8 cellular contexts compared by ENCODE assay signal in genomic region chr1:151282883-151283725, GRCh38. TPM values are rescaled to one million over a fixed set of nuclear protein-coding genes. Genes with fewer than 3 reads are reported as not detected.
DNase-seq lines count a peak whose midpoint lies in the region; ATAC-seq, FAIRE-seq and TF ChIP-seq lines count a peak whose summit lies in the region.

No MANE protein-coding gene starts in this region.

- no peak for DNase-seq in Right ventricle myocardium superior
- DNase-seq in Right ventricle myocardium inferior (ENCODE audit: missing footprints), result no peak
- DNase-seq in NCI-H510A treated with DMSO at 0.1 percent for 48 hours (lab: John Stamatoyannopoulos, UW), result peak; percentile 46
- peak; percentile 72 for DNase-seq in activated effector memory CD4-positive, alpha-beta T cell treated with anti-CD3 and anti-CD28 coated beads, Interleukin-2, amount 50 U/mL, for 16 hours
- DNase-seq in glomerular visceral epithelial cell (ENCODE audit: extremely low spot score), result peak; percentile 42
- DNase-seq in pancreas, result peak; percentile 39 to 85 (median 58)
- no peak for DNase-seq in ureter (ENCODE audit: low spot score)

- ATAC-seq in Right ventricle myocardium superior (ENCODE audit: poor library complexity) (peak; percentile 0), Right ventricle myocardium inferior (no peak), pancreas (peak in 3 of 4 donors; percentile 0 to 1 (median 0)), GM19463 (IDR thresholded peaks at IDR 0.05; ENCODE audit: unreplicated experiment) (no peak)

- H3K4me3 ChIP-seq in pancreas, result peak overlapping the region; percentile 82 to 92 (median 86)

- no peak for FAIRE-seq in pancreas (lab: Jason Lieb, UNC)

- TF ChIP-seq CTCF in pancreas (IDR thresholded peaks at IDR 0.05), result no peak

- H3K36me3 ChIP-seq in pancreas, result peaks cover 5 to 31% (median 18%) of the 10 kb centered on the region in 3 donors

- peaks cover 0 to 4% (median 2%) of the 10 kb centered on the region in 3 donors for H3K4me1 ChIP-seq in pancreas

- H3K27me3 ChIP-seq in pancreas, result no peaks in the 10 kb centered on the region

- WGBS in pancreas, 2 donors, result 3% methylated on average over 31 to 44 of the region's 44 CpGs

- H3K27ac ChIP-seq in pancreas, result peak overlapping the region; percentile 97 to 99 (median 98)

- no peaks in the 10 kb centered on the region for H3K9me3 ChIP-seq in pancreas

- intact Hi-C loops in Right ventricle myocardium superior (cut with DNase I) (no loop called here), Right ventricle myocardium inferior (cut with DNase I) (loop anchor here (2.0 kb wide), 2 partner anchors 28 to 44 kb away; partner anchors contain the start of gene PI4KB), pancreas (cut with DNase I) (no loop called here)

RNA-seq across cellular contexts. Expression of gene ZNF687, which starts 1.0 kb away (rescaled TPM):
- total RNA-seq in Right ventricle myocardium superior, result 12.4 TPM
- 10.8 TPM for total RNA-seq in Right ventricle myocardium inferior
- 10 to 100 TPM; 14.8 to 23.4 (median 17.2) TPM for total RNA-seq in pancreas
- 10 to 100 TPM in 1 of 2 donors, 1 to 10 TPM in 1; 9.8 to 14.3 TPM for polyA plus RNA-seq in pancreas
- total RNA-seq in ureter, result 27.8 TPM

RNA-seq across cellular contexts. Expression of gene PSMD4, which starts 28.6 kb away (rescaled TPM):
- total RNA-seq in Right ventricle myocardium superior, result 138 TPM
- total RNA-seq in Right ventricle myocardium inferior, result 164 TPM
- total RNA-seq in pancreas, result 10 to 100 TPM; 53.7 to 83.6 (median 74.9) TPM
- 100 to 1,000 TPM in 1 of 2 donors, 10 to 100 TPM in 1; 95.0 to 104 TPM for polyA plus RNA-seq in pancreas
- total RNA-seq in ureter, result 120 TPM

RNA-seq across cellular contexts. Expression of gene PI4KB, which starts 44.1 kb away (rescaled TPM):
- total RNA-seq in Right ventricle myocardium superior (41.0 TPM), Right ventricle myocardium inferior (53.7 TPM), pancreas (10 to 100 TPM; 20.0 to 36.5 (median 24.1) TPM), ureter (91.5 TPM)
- polyA plus RNA-seq in pancreas, result 10 to 100 TPM; 33.3 to 44.2 TPM

Comparison
In these comparisons a context has a peak if more than half of its experiments do, and no peak if none do; other contexts are left out.
1. ATAC-seq: peak in Right ventricle myocardium superior (single experiment) and pancreas (3 of 4); none in Right ventricle myocardium inferior (single experiment) and GM19463 (single experiment).
2. DNase-seq: peak in NCI-H510A treated with DMSO at 0.1 percent for 48 hours (single experiment), activated effector memory CD4-positive, alpha-beta T cell treated with anti-CD3 and anti-CD28 coated beads, Interleukin-2, amount 50 U/mL, for 16 hours (single experiment), glomerular visceral epithelial cell (single experiment) and pancreas (6 of 6); none in Right ventricle myocardium superior (single experiment), Right ventricle myocardium inferior (single experiment) and ureter (single experiment).